In genomic region chr10:17649052-17649451, GRCh38 we compare ENCODE assay signal across 17 cellular contexts. TPM values are rescaled to one million over a fixed set of nuclear protein-coding genes. Genes with fewer than 3 reads are reported as not detected.
A peak's percentile ranks its signal among the peaks of the same experiment; 100 is the strongest.
DNase-seq lines count a peak whose midpoint lies in the region; ATAC-seq and TF ChIP-seq lines count a peak whose summit lies in the region.
"Had no signal": no experiment of that assay in that cellular context is flagged by ENCODE, and none has a peak within 500 bp of the region (broad histone marks: within the 10 kb centered on the region; RNA-seq: fewer than 3 reads in every experiment).

No MANE protein-coding gene starts in this region.

- no peak for DNase-seq in activated naive CD4-positive, alpha-beta T cell treated with anti-CD3 and anti-CD28 coated beads for 36 hours
- no peak for DNase-seq in activated naive CD4-positive, alpha-beta T cell treated with Interleukin-2 at 50 U/mL for 16 hours
- no peak for DNase-seq in activated CD4-positive, alpha-beta memory T cell treated with anti-CD3 and anti-CD28 coated beads for 36 hours
- DNase-seq in glutamatergic neuron (no peak), NCI-H748 treated with DMSO at 0.1 percent for 48 hours (lab: John Stamatoyannopoulos, UW) (no peak), OCI-M2 (lab: John Stamatoyannopoulos, UW; ENCODE audit: unreplicated experiment) (no peak)
- DNase-seq in stimulated activated naive B cell treated with anti-CD40 and anti-IgM and Interleukin-4, amounts not matched to agents 10 μg/mL and 1 μg/mL and 100 μg/mL, for 72 hours, result no peak
- DNase-seq: amygdala; foreskin fibroblast; KG1; NCI-H1092 treated with DMSO at 0.1 percent for 48 hours; NCI-H2107; NCI-H526 treated with DMSO at 0.1 percent for 48 hours; PC-9; psoas muscle; stimulated activated CD4-positive, alpha-beta T cell treated with anti-CD3 and anti-CD28 coated beads, Interleukin-12 subunit alpha, Interleukin-12 subunit beta, amount 100 ng/mL, for 4 hours had no signal

- intact Hi-C loops in activated naive CD4-positive, alpha-beta T cell treated with anti-CD3 and anti-CD28 coated beads for 36 hours (cut with micrococcal nuclease), result loop anchor here (5.0 kb wide), 1 partner anchor 622 kb away; no protein-coding TSS in a partner anchor
- intact Hi-C loops in activated CD4-positive, alpha-beta memory T cell treated with anti-CD3 and anti-CD28 coated beads for 36 hours (cut with micrococcal nuclease), result loop anchor here (5.0 kb wide), 1 partner anchor 222 kb away; no protein-coding TSS in a partner anchor

- peaks cover 8% of the 10 kb centered on the region for H3K9me3 Mint-ChIP-seq in activated naive CD4-positive, alpha-beta T cell treated with anti-CD3 and anti-CD28 coated beads for 36 hours
- peaks cover 14% of the 10 kb centered on the region for H3K9me3 Mint-ChIP-seq in activated CD4-positive, alpha-beta memory T cell treated with anti-CD3 and anti-CD28 coated beads for 36 hours
- peaks cover 6% of the 10 kb centered on the region for H3K9me3 Mint-ChIP-seq in glutamatergic neuron (ENCODE audit: unreplicated experiment)
- peaks cover 5 to 9% of the 10 kb centered on the region in 2 donors for H3K9me3 Mint-ChIP-seq in stimulated activated naive B cell treated with anti-CD40 and anti-IgM and Interleukin-4, amounts not matched to agents 10 μg/mL and 1 μg/mL and 100 μg/mL, for 72 hours

- H3K27me3 Mint-ChIP-seq in activated naive CD4-positive, alpha-beta T cell treated with anti-CD3 and anti-CD28 coated beads for 36 hours (ENCODE audit: low read depth), result no peaks in the 10 kb centered on the region
- no peaks in the 10 kb centered on the region for H3K27me3 Mint-ChIP-seq in activated CD4-positive, alpha-beta memory T cell treated with anti-CD3 and anti-CD28 coated beads for 36 hours
- H3K27me3 Mint-ChIP-seq in glutamatergic neuron (ENCODE audit: unreplicated experiment), result peaks cover 7% of the 10 kb centered on the region
- no peaks in the 10 kb centered on the region for H3K27me3 Mint-ChIP-seq in stimulated activated naive B cell treated with anti-CD40 and anti-IgM and Interleukin-4, amounts not matched to agents 10 μg/mL and 1 μg/mL and 100 μg/mL, for 72 hours

- CTCF ChIA-PET in activated naive CD4-positive, alpha-beta T cell treated with anti-CD3 and anti-CD28 coated beads for 36 hours (lab: Charles Lee), result interaction anchor here (0.6 kb wide), 1 partner anchor 21 kb away, joined by 3 read pairs; no protein-coding TSS in a partner anchor
- CTCF ChIA-PET in activated CD4-positive, alpha-beta memory T cell treated with anti-CD3 and anti-CD28 coated beads for 36 hours (lab: Charles Lee), result interaction anchor here (0.6 to 1.3 kb wide), 3 partner anchors 13 to 95 kb away, joined by 3 read pairs; no protein-coding TSS in a partner anchor

- H3K4me3 Mint-ChIP-seq in activated naive CD4-positive, alpha-beta T cell treated with anti-CD3 and anti-CD28 coated beads for 36 hours, result peak overlapping the region; percentile 45
- H3K4me3 Mint-ChIP-seq in activated CD4-positive, alpha-beta memory T cell treated with anti-CD3 and anti-CD28 coated beads for 36 hours, result peak overlapping the region; percentile 56
- H3K4me3 Mint-ChIP-seq in glutamatergic neuron (ENCODE audit: unreplicated experiment), result peak overlapping the region; percentile 46
- peak overlapping the region; percentile 63 to 69 for H3K4me3 Mint-ChIP-seq in stimulated activated naive B cell treated with anti-CD40 and anti-IgM and Interleukin-4, amounts not matched to agents 10 μg/mL and 1 μg/mL and 100 μg/mL, for 72 hours

- H3K27ac Mint-ChIP-seq in activated naive CD4-positive, alpha-beta T cell treated with anti-CD3 and anti-CD28 coated beads for 36 hours, result peak overlapping the region; percentile 50
- peak overlapping the region; percentile 84 for H3K27ac Mint-ChIP-seq in activated CD4-positive, alpha-beta memory T cell treated with anti-CD3 and anti-CD28 coated beads for 36 hours
- H3K27ac Mint-ChIP-seq in glutamatergic neuron (ENCODE audit: unreplicated experiment), result peak overlapping the region; percentile 48
- peak overlapping the region; percentile 94 for H3K27ac Mint-ChIP-seq in stimulated activated naive B cell treated with anti-CD40 and anti-IgM and Interleukin-4, amounts not matched to agents 10 μg/mL and 1 μg/mL and 100 μg/mL, for 72 hours

- H3K36me3 Mint-ChIP-seq in activated naive CD4-positive, alpha-beta T cell treated with anti-CD3 and anti-CD28 coated beads for 36 hours (ENCODE audit: low read depth), result peaks cover 35% of the 10 kb centered on the region
- peaks cover 48% of the 10 kb centered on the region for H3K36me3 Mint-ChIP-seq in activated CD4-positive, alpha-beta memory T cell treated with anti-CD3 and anti-CD28 coated beads for 36 hours
- H3K36me3 Mint-ChIP-seq in glutamatergic neuron (ENCODE audit: unreplicated experiment), result peaks cover 3% of the 10 kb centered on the region
- H3K36me3 Mint-ChIP-seq in stimulated activated naive B cell treated with anti-CD40 and anti-IgM and Interleukin-4, amounts not matched to agents 10 μg/mL and 1 μg/mL and 100 μg/mL, for 72 hours, result peaks cover 65 to 81% of the 10 kb centered on the region in 2 donors

- ATAC-seq in stimulated activated naive B cell treated with anti-CD40 and anti-IgM and Interleukin-4, amounts not matched to agents 10 μg/mL and 1 μg/mL and 100 μg/mL, for 72 hours (replicated peaks), result no peak
- ATAC-seq in HG03196 (IDR thresholded peaks at IDR 0.05; ENCODE audit: unreplicated experiment), result no peak
- ATAC-seq: psoas muscle had no signal

- peaks cover 70% of the 10 kb centered on the region for H3K4me1 Mint-ChIP-seq in activated naive CD4-positive, alpha-beta T cell treated with anti-CD3 and anti-CD28 coated beads for 36 hours (ENCODE audit: low read depth)
- H3K4me1 Mint-ChIP-seq in activated CD4-positive, alpha-beta memory T cell treated with anti-CD3 and anti-CD28 coated beads for 36 hours (ENCODE audit: low read depth), result peaks cover 79% of the 10 kb centered on the region
- H3K4me1 Mint-ChIP-seq in glutamatergic neuron (ENCODE audit: low read depth, unreplicated experiment), result peaks cover 23% of the 10 kb centered on the region
- H3K4me1 Mint-ChIP-seq in stimulated activated naive B cell treated with anti-CD40 and anti-IgM and Interleukin-4, amounts not matched to agents 10 μg/mL and 1 μg/mL and 100 μg/mL, for 72 hours, result peaks cover 39 to 72% of the 10 kb centered on the region in 2 donors

- POLR2A ChIA-PET in activated CD4-positive, alpha-beta memory T cell treated with anti-CD3 and anti-CD28 coated beads for 36 hours (lab: Charles Lee), result interaction anchor here (1.6 kb wide), 1 partner anchor 25 kb away, joined by 5 read pairs; no protein-coding TSS in a partner anchor

- TF ChIP-seq CTCF in glutamatergic neuron (IDR thresholded peaks at IDR 0.05; ENCODE audit: partially characterized antibody, unreplicated experiment), result no peak

RNA-seq across cellular contexts. Expression of gene STAM, which starts 5.1 kb away (rescaled TPM):
- total RNA-seq in activated naive CD4-positive, alpha-beta T cell treated with anti-CD3 and anti-CD28 coated beads for 36 hours, result 10 to 100 TPM; 16.3 to 16.6 TPM
- total RNA-seq in activated CD4-positive, alpha-beta memory T cell treated with anti-CD3 and anti-CD28 coated beads for 36 hours, result 10 to 100 TPM; 24.5 to 29.9 TPM
- 81.0 TPM for total RNA-seq in glutamatergic neuron (ENCODE audit: unreplicated experiment)

RNA-seq across cellular contexts. Expression of gene HACD1, which starts 31.9 kb away (rescaled TPM):
- 1 to 10 TPM in 1 of 2 experiments, under 1 TPM in 1; 0.41 to 1.9 TPM for total RNA-seq in activated naive CD4-positive, alpha-beta T cell treated with anti-CD3 and anti-CD28 coated beads for 36 hours
- total RNA-seq in activated CD4-positive, alpha-beta memory T cell treated with anti-CD3 and anti-CD28 coated beads for 36 hours, result 1 to 10 TPM; 3.3 to 4.1 TPM
- 5.4 TPM for total RNA-seq in glutamatergic neuron (ENCODE audit: unreplicated experiment)
